31 cellular contexts compared by ENCODE assay signal in genomic region chr5:176954050-176954449, GRCh38. TPM values are rescaled to one million over a fixed set of nuclear protein-coding genes. Genes with fewer than 3 reads are reported as not detected.
"Had no signal": no experiment of that assay in that cellular context is flagged by ENCODE, and none has a peak within 500 bp of the region (broad histone marks: within the 10 kb centered on the region; RNA-seq: fewer than 3 reads in every experiment).

No MANE protein-coding gene starts in this region.

- H3K4me1 ChIP-seq: ascending aorta, colonic mucosa, psoas muscle, sigmoid colon, uterus had no signal

- H3K9me3 ChIP-seq: ascending aorta, colonic mucosa, heart left ventricle, ovary, psoas muscle, sigmoid colon, uterus had no signal

- H3K36me3 ChIP-seq: ovary, uterus had no signal

- H3K4me3 ChIP-seq: ascending aorta, cardiac muscle cell, colonic mucosa, heart left ventricle, ovary, psoas muscle, sigmoid colon, smooth muscle cell, uterus had no signal

- H3K27me3 ChIP-seq: ascending aorta, cardiac muscle cell, colonic mucosa, foreskin keratinocyte, heart left ventricle, ovary, sigmoid colon, uterus had no signal

- ATAC-seq: effector memory CD8-positive, alpha-beta T cell; foreskin keratinocyte; heart left ventricle; left colon; naive thymus-derived CD4-positive, alpha-beta T cell; psoas muscle; stimulated activated memory B cell treated with anti-CD40 and anti-IgM and Interleukin-4, amounts not matched to agents 10 μg/mL and 1 μg/mL and 100 μg/mL, for 72 hours; stimulated activated naive CD8-positive, alpha-beta T cell treated with anti-CD3 and anti-CD28 coated beads, Interleukin-15, amount 100 ng/mL, for 72 hours had no signal

- H3K27ac ChIP-seq: ascending aorta, cardiac muscle cell, colonic mucosa, foreskin keratinocyte, heart left ventricle, ovary, psoas muscle, sigmoid colon, uterus had no signal

- DNase-seq: activated CD4-positive, alpha-beta memory T cell treated with anti-CD3 and anti-CD28 coated beads for 36 hours; activated CD4-positive, alpha-beta T cell treated with anti-CD3 and anti-CD28 coated beads for 4 hours; activated CD8-positive, alpha-beta memory T cell treated with anti-CD3 and anti-CD28 coated beads, Interleukin-2, amount 50 U/mL, for 4 hours; activated effector memory CD4-positive, alpha-beta T cell treated with anti-CD3 and anti-CD28 coated beads, Interleukin-2, amount 50 U/mL, for 16 hours; activated naive CD4-positive, alpha-beta T cell treated with anti-CD3 and anti-CD28 coated beads for 36 hours; activated naive CD8-positive, alpha-beta T cell treated with anti-CD3 and anti-CD28 coated beads, Interleukin-2, amount 10 ng/mL, durations not matched to agents 7 days and 5 days; activated T-cell treated with anti-CD3 and anti-CD28 coated beads, Interleukin-2, amount 50 U/mL, for 1 hour; cerebellar nuclear complex; colonic mucosa; effector memory CD8-positive, alpha-beta T cell; foreskin keratinocyte; heart left ventricle; hypothalamus; immature natural killer cell; kidney; left colon; naive thymus-derived CD4-positive, alpha-beta T cell; ovary; psoas muscle; sigmoid colon; stimulated activated CD4-positive, alpha-beta T cell treated with anti-CD3 and anti-CD28 coated beads, Interleukin-1b, Interleukin-23, amount 100 ng/mL, for 48 hours; stimulated activated CD4-positive, alpha-beta T cell treated with anti-CD3 and anti-CD28 coated beads, Interleukin-4, amount 100 ng/mL, for 4 hours; stimulated activated CD8-positive, alpha-beta memory T cell treated with anti-CD3 and anti-CD28 coated beads, Interleukin-4, amount 100 ng/mL, for 48 hours; stimulated activated naive CD8-positive, alpha-beta T cell treated with anti-CD3 and anti-CD28 coated beads, Interleukin-15, amount 100 ng/mL, for 72 hours; substantia nigra; uterus had no signal

RNA-seq across cellular contexts. Expression of gene HK3, which starts 54.9 kb away (rescaled TPM):
- total RNA-seq: activated naive CD4-positive, alpha-beta T cell treated with anti-CD3 and anti-CD28 coated beads for 36 hours; cardiac muscle cell; endothelial cell of umbilical vein; foreskin keratinocyte; smooth muscle cell had no signal
